In genomic region chr10:35998036-35998435, GRCh38 we compare ENCODE assay signal across 19 cellular contexts.
DNase-seq lines count a peak whose midpoint lies in the region.
"Had no signal": no experiment of that assay in that cellular context is flagged by ENCODE, and none has a peak within 500 bp of the region (broad histone marks: within the 10 kb centered on the region; RNA-seq: fewer than 3 reads in every experiment).

No MANE protein-coding gene starts in this region.

- DNase-seq in DMS 273 (lab: John Stamatoyannopoulos, UW; ENCODE audit: unreplicated experiment) (peak; percentile 41), DMS 273 treated with DMSO at 0.1 percent for 48 hours (lab: John Stamatoyannopoulos, UW) (no peak), NCI-H1694 (lab: John Stamatoyannopoulos, UW) (peak; percentile 51), fibroblast of gingiva (ENCODE audit: low read depth) (peak; percentile 36), stromal cell of bone marrow (ENCODE audit: low read depth) (peak; percentile 4), NCI-H1092 (lab: John Stamatoyannopoulos, UW) (no peak), DMS53 (lab: John Stamatoyannopoulos, UW) (no peak), COLO829 (ENCODE audit: low spot score) (no peak)
- DNase-seq: Caco-2; CD4-positive, alpha-beta T cell; DMS153; Karpas-422; NCI-H1417; NCI-H187 treated with DMSO at 0.1 percent for 48 hours; NCI-H2107; NCI-H510A treated with DMSO at 0.1 percent for 48 hours; NCI-H748 treated with DMSO at 0.1 percent for 48 hours; SJCRH30; T-cell had no signal

Comparison
In these comparisons a context has a peak if more than half of its experiments do, and no peak if none do; other contexts are left out.
1. DNase-seq: peak in DMS 273 (single experiment), NCI-H1694 (single experiment), fibroblast of gingiva (single experiment) and stromal cell of bone marrow (single experiment); none in DMS 273 treated with DMSO at 0.1 percent for 48 hours (single experiment), NCI-H1092 (single experiment), DMS53 (single experiment) and COLO829 (single experiment).